ENCODE assay signal across 11 cellular contexts in the genomic region with DNA sequence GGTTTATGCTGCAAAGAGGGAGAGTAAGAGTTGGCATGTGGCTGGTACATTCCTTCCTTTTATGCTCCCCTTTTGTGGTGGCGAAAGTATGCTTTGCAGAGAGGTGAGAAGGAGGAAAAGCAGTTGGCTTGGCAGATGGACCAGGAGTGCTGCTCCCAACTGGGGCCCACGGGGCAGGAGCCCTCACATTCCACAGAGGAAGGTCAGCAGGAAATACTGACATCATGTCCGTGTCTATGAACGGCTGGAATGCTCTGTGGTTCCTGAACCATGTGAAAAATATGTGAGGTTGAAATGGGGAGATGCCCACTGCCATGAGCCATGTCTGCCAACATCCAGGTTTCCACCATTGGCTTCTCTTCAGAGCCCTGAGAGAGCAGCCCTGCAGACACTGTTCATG. TPM values are rescaled to one million over a fixed set of nuclear protein-coding genes. Genes with fewer than 3 reads are reported as not detected.
DNase-seq lines count a peak whose midpoint lies in the region; ATAC-seq and TF ChIP-seq lines count a peak whose summit lies in the region.
"Had no signal": no experiment of that assay in that cellular context is flagged by ENCODE, and none has a peak within 500 bp of the region (broad histone marks: within the 10 kb centered on the region; RNA-seq: fewer than 3 reads in every experiment).

No MANE protein-coding gene starts in this region.

- peak; percentile 86 for ATAC-seq in upper lobe of right lung

- intact Hi-C loops in upper lobe of right lung (cut with DNase I): no loop called here

- no peaks in the 10 kb centered on the region for H3K27me3 ChIP-seq in right atrium auricular region
- H3K27me3 ChIP-seq in upper lobe of right lung: no peaks in the 10 kb centered on the region

- H3K36me3 ChIP-seq in right atrium auricular region (no peaks in the 10 kb centered on the region), upper lobe of right lung (no peaks in the 10 kb centered on the region)
- H3K36me3 ChIP-seq: spleen had no signal

- H3K4me3 ChIP-seq in right atrium auricular region (no peak overlapping the region), upper lobe of right lung (no peak overlapping the region)
- H3K4me3 ChIP-seq: spleen had no signal

- H3K4me1 ChIP-seq in right atrium auricular region (peaks cover 0 to 17% of the 10 kb centered on the region in 2 donors), upper lobe of right lung (peaks cover 8% of the 10 kb centered on the region)
- H3K4me1 ChIP-seq: spleen had no signal

- H3K9me3 ChIP-seq in right atrium auricular region (no peaks in the 10 kb centered on the region), upper lobe of right lung (no peaks in the 10 kb centered on the region)
- H3K9me3 ChIP-seq: spleen had no signal

- TF ChIP-seq CTCF in right atrium auricular region (IDR thresholded peaks at IDR 0.05) (no peak), upper lobe of right lung (IDR thresholded peaks at IDR 0.05) (no peak), GM20000 (IDR thresholded peaks at IDR 0.05; ENCODE audit: extremely low read depth, missing control alignments) (no peak)

- H3K27ac ChIP-seq in right atrium auricular region (no peak overlapping the region), upper lobe of right lung (no peak overlapping the region)
- H3K27ac ChIP-seq: spleen had no signal

- DNase-seq in activated CD8-positive, alpha-beta memory T cell treated with anti-CD3 and anti-CD28 coated beads for 24 hours: peak; percentile 35
- DNase-seq in activated CD8-positive, alpha-beta memory T cell treated with anti-CD3 and anti-CD28 coated beads, Interleukin-2, amount 50 U/mL, for 48 hours: no peak
- DNase-seq in amniotic stem cell (lab: John Stamatoyannopoulos, UW) (peak; percentile 76), right atrium auricular region (ENCODE audit: low spot score) (peak; percentile 30), upper lobe of right lung (no peak), NCI-H2227 treated with DMSO at 0.1 percent for 48 hours (lab: John Stamatoyannopoulos, UW) (no peak), KG1 (lab: John Stamatoyannopoulos, UW) (no peak), GM20000 (ENCODE audit: low spot score) (no peak)
- DNase-seq: activated CD4-positive, CD25-positive, alpha-beta regulatory T cell treated with anti-CD3 and anti-CD28 coated beads, Interleukin-2, amount 50 U/mL, for 72 hours; amygdala; spleen had no signal

RNA-seq across cellular contexts. Expression of a gene that starts 33.3 kb away (rescaled TPM):
- 100 to 1,000 TPM; 206 to 254 TPM for total RNA-seq in right atrium auricular region
- 197 TPM for total RNA-seq in upper lobe of right lung

Comparison
In these comparisons a context has a peak if more than half of its experiments do, and no peak if none do; other contexts are left out.
1. DNase-seq: peak in activated CD8-positive, alpha-beta memory T cell treated with anti-CD3 and anti-CD28 coated beads for 24 hours (single experiment), amniotic stem cell (single experiment) and right atrium auricular region (single experiment); none in activated CD8-positive, alpha-beta memory T cell treated with anti-CD3 and anti-CD28 coated beads, Interleukin-2, amount 50 U/mL, for 48 hours (single experiment), upper lobe of right lung (single experiment), NCI-H2227 treated with DMSO at 0.1 percent for 48 hours (single experiment), KG1 (single experiment) and GM20000 (single experiment).